In the genomic region with DNA sequence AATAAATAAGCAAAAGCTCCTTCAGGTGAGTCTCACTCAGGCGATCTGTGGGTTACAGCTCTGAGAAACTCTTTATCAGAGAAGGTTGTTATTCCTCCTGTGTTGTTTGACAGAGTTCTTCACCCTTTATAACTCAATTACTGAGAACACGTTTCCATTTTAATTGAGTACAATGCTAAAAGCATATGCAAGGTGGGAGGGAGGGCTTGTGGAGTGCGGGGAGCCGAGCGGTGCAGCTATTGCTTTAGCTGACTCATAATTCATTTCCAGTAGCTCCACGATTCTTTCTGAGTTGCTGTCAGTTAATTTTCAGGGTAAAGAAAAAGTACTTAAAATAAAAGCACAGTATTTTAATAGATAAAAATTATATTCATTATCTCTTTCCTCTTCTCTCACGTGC, we compare ENCODE assay signal across 34 cellular contexts.
"Had no signal": no experiment of that assay in that cellular context is flagged by ENCODE, and none has a peak within 500 bp of the region (broad histone marks: within the 10 kb centered on the region; RNA-seq: fewer than 3 reads in every experiment).

No MANE protein-coding gene starts in this region.

- H3K4me2 ChIP-seq: KMS-11 had no signal

- DNase-seq: Karpas-422, Kasumi-1, MG63, MM.1S, MV-4-11, NCI-H1048, NCI-H1092, NCI-H1092 treated with DMSO at 0.1 percent for 48 hours, NCI-H1105, NCI-H1105 treated with DMSO at 0.1 percent for 48 hours, NCI-H1417, NCI-H1417 treated with DMSO at 0.1 percent for 48 hours, NCI-H146, NCI-H1694, NCI-H1694 treated with DMSO at 0.1 percent for 48 hours, NCI-H187, NCI-H187 treated with DMSO at 0.1 percent for 48 hours, NCI-H1930, NCI-H2029, NCI-H2029 treated with DMSO at 0.1 percent for 48 hours, NCI-H2081, NCI-H2081 treated with DMSO at 0.1 percent for 48 hours, NCI-H2107, NCI-H2171, NCI-H2171 treated with DMSO at 0.1 percent for 48 hours, NCI-H2227 treated with DMSO at 0.1 percent for 48 hours, NCI-H226, NCI-H345, NCI-H446, NCI-H446 treated with DMSO at 0.1 percent for 48 hours, NCI-H510A, NCI-H510A treated with DMSO at 0.1 percent for 48 hours, NCI-H524 had no signal

- H3K27ac ChIP-seq: KMS-11 had no signal

- H3K9me3 ChIP-seq: MG63 had no signal

- H3K27me3 ChIP-seq: MG63 had no signal

- H3K9ac ChIP-seq: KMS-11 had no signal

- H3K36me3 ChIP-seq: MG63 had no signal

- H3K4me3 ChIP-seq: MG63 had no signal
